ENCODE assay signal across 18 cellular contexts in the genomic region with DNA sequence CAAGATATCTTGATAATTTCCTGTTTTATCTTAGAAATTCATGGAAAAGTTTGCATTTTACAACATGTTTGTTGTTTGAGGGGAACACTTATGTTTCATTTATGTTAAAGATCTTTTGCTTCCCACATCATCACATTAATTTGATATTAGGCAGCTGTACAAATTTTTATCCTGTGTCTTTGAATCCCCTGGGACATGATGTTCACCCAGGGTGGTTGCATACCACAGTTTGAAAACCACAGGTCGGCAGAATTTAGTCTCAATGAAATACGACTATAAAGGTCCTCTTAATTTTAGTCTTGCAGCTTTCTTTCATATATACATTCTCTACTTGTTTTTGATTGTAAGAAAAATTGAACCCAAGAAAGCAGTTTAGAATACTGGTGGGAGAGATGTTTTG. TPM values are rescaled to one million over a fixed set of nuclear protein-coding genes. Genes with fewer than 3 reads are reported as not detected.
DNase-seq lines count a peak whose midpoint lies in the region; ATAC-seq, FAIRE-seq and TF ChIP-seq lines count a peak whose summit lies in the region.
"Had no signal": no experiment of that assay in that cellular context is flagged by ENCODE, and none has a peak within 500 bp of the region (broad histone marks: within the 10 kb centered on the region; RNA-seq: fewer than 3 reads in every experiment).

No MANE protein-coding gene starts in this region.

- TF ChIP-seq EP300 in sigmoid colon (IDR thresholded peaks at IDR 0.05) = no peak

- intact Hi-C loops in sigmoid colon (cut with DNase I) (loop anchor here (5.0 kb wide), 1 partner anchor 137 kb away; no protein-coding TSS in a partner anchor), kidney (cut with DNase I) (no loop called here)

- DNase-seq in LHCN-M2 (ENCODE audit: low read depth) = peak; percentile 57
- peak; percentile 17 for DNase-seq in choroid plexus epithelial cell (ENCODE audit: low read depth)
- DNase-seq in sigmoid colon = no peak
- DNase-seq in kidney = no peak
- DNase-seq in BE2C = no peak
- DNase-seq: COR-L47; DMS153; IMR-90; NCI-H1048; NCI-H1694; NCI-H2107; NCI-H226; NCI-H526; NK-92 treated with Interleukin-12 subunit alpha and Interleukin-12 subunit beta, amount 100 ng/mL, for 24 hours; PC-3 had no signal

- H3K9me3 ChIP-seq in BLaER1 (no peaks in the 10 kb centered on the region), sigmoid colon (no peaks in the 10 kb centered on the region), kidney (ENCODE audit: control insufficient read depth in 1 of 2, low read length in 2 of 2) (no peaks in the 10 kb centered on the region), BE2C (no peaks in the 10 kb centered on the region)

- FAIRE-seq in kidney (lab: Jason Lieb, UNC) = no peak

- peak overlapping the region; percentile 54 for H3K4me2 ChIP-seq in BLaER1

- H3K9ac ChIP-seq in BLaER1 (no peak overlapping the region), kidney (ENCODE audit: low read length in 2 of 2) (no peak overlapping the region)

- no peak for TF ChIP-seq POLR2A in sigmoid colon (IDR thresholded peaks at IDR 0.05)

- H3K27me3 ChIP-seq in BLaER1 (no peaks in the 10 kb centered on the region), sigmoid colon (no peaks in the 10 kb centered on the region), BE2C (no peaks in the 10 kb centered on the region)

- no peak for ATAC-seq in GM21447 (IDR thresholded peaks at IDR 0.05; ENCODE audit: unreplicated experiment)
- ATAC-seq: HCT116, PC-3 had no signal

- no peak overlapping the region for H3K4me3 ChIP-seq in BLaER1
- H3K4me3 ChIP-seq in choroid plexus epithelial cell (ENCODE audit: low read depth, low read length) = no peak overlapping the region
- no peak overlapping the region for H3K4me3 ChIP-seq in sigmoid colon
- no peak overlapping the region for H3K4me3 ChIP-seq in kidney (ENCODE audit: low read length in 2 of 2)
- H3K4me3 ChIP-seq in BE2C (ENCODE audit: low read depth, low read length) = no peak overlapping the region

- TF ChIP-seq CTCF in choroid plexus epithelial cell (conservative IDR thresholded peaks at IDR 0.05; ENCODE audit: low read depth, low read length) (no peak), sigmoid colon (IDR thresholded peaks at IDR 0.05) (no peak), kidney (IDR thresholded peaks at IDR 0.05; ENCODE audit: borderline replicate concordance, extremely low read depth, insufficient read depth) (no peak), BE2C (IDR thresholded peaks at IDR 0.05; ENCODE audit: low read depth, low read length) (no peak)

- 56 to 87% methylated on average over 2 of the region's 2 CpGs for WGBS in sigmoid colon, 2 donors

- H3K27ac ChIP-seq in BLaER1 = no peak overlapping the region
- peak overlapping the region; percentile 32 to 96 (median 88) for H3K27ac ChIP-seq in sigmoid colon
- no peak overlapping the region for H3K27ac ChIP-seq in kidney (ENCODE audit: low read depth in 2 of 2, low read length in 2 of 2)

- peaks cover 47% of the 10 kb centered on the region for H3K4me1 ChIP-seq in BLaER1
- H3K4me1 ChIP-seq in sigmoid colon = peaks cover 0 to 68% (median 56%) of the 10 kb centered on the region in 4 donors
- peaks cover 5 to 10% of the 10 kb centered on the region in 2 donors for H3K4me1 ChIP-seq in kidney (ENCODE audit: control insufficient read depth in 1 of 2, insufficient read depth in 1 of 2, low read depth in 1 of 2, low read length in 2 of 2)
- peaks cover 6% of the 10 kb centered on the region for H3K4me1 ChIP-seq in BE2C

- peaks cover 72% of the 10 kb centered on the region for H4K20me1 ChIP-seq in BLaER1

- peaks cover 63% of the 10 kb centered on the region for H3K36me3 ChIP-seq in BLaER1
- peaks cover 0 to 8% (median 0%) of the 10 kb centered on the region in 4 donors for H3K36me3 ChIP-seq in sigmoid colon
- H3K36me3 ChIP-seq in kidney (ENCODE audit: control insufficient read depth in 1 of 2, insufficient read depth in 2 of 2, low read length in 2 of 2) = peaks cover 2 to 6% of the 10 kb centered on the region in 2 donors
- peaks cover 17% of the 10 kb centered on the region for H3K36me3 ChIP-seq in BE2C

RNA-seq across cellular contexts. Expression of a gene that starts 3.7 kb away (rescaled TPM):
- total RNA-seq in LHCN-M2 (2014; rRNA removed) (18.4 and 19.1 TPM in 2 replicates), sigmoid colon (10 to 100 TPM; 19.5 to 31.6 (median 26.7) TPM), kidney (25.3 TPM)
- polyA plus RNA-seq in LHCN-M2 (2012) = 10.7 TPM
- polyA plus RNA-seq in sigmoid colon (10 to 100 TPM; 13.2 to 14.3 (median 13.5) TPM), kidney (ENCODE audit: insufficient read depth, low read depth, low replicate concordance) (10.8 TPM)
- polyA plus RNA-seq in BE2C (2012; ENCODE audit: insufficient read depth, insufficient read length, low read depth) = 10.3 TPM

Comparison
In these comparisons a context has a peak if more than half of its experiments do, and no peak if none do; other contexts are left out.
1. H3K27ac ChIP-seq: peak in sigmoid colon (4 of 4); none in BLaER1 (single experiment) and kidney (0 of 2).
2. DNase-seq: peak in LHCN-M2 (single experiment) and choroid plexus epithelial cell (single experiment); none in sigmoid colon (single experiment), kidney (single experiment) and BE2C (single experiment).